Comparison of ENCODE assay signal across 19 cellular contexts in the genomic region with DNA sequence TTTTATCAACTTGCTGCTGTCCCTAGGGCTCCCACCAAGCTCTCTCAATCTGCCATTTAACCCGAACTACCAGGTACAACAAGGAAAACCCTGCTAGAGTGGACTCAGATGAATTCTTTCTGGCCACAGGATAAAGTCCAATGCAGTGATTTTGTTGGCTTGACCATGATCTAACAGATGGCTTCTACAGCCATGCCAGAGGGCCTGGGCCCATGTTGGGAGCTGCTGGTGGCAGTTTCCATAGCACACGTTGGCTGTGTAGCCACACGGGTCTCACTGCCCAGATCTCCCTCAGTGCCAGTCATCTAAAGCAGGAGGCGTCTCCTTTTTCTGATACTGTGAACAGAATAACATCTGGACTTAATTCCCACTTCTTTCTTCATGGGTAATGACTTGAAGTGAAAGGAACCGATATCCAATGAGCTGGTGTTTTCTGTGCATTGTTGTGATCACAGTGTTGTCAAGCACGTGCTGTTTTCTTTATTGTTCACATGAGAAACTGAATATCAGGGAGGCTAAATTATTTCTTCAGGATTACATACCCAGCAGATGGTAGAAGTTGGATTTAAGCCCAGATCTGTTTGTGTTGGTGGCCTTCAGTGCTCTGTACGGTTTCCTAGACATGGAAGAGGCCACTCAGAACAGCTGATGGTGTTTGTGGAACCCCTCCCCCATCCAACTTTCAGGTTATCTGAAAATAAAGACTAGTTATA.
DNase-seq lines count a peak whose midpoint lies in the region; ATAC-seq, FAIRE-seq and TF ChIP-seq lines count a peak whose summit lies in the region.
"Had no signal": no experiment of that assay in that cellular context is flagged by ENCODE, and none has a peak within 500 bp of the region (broad histone marks: within the 10 kb centered on the region; RNA-seq: fewer than 3 reads in every experiment).

No MANE protein-coding gene starts in this region.

- H3K9me1 ChIP-seq in endothelial cell of umbilical vein (replicated peaks; ENCODE audit: control insufficient read depth, extremely low read depth, insufficient read depth, low read length) = no peaks in the 10 kb centered on the region

- no peak overlapping the region for H2AFZ ChIP-seq in endothelial cell of umbilical vein (ENCODE audit: low read depth, low read length)
- H2AFZ ChIP-seq in GM23338 = no peak overlapping the region

- no peak overlapping the region for H3K4me3 Mint-ChIP-seq in GM23338
- H3K4me3 Mint-ChIP-seq: activated CD8-positive, alpha-beta T cell treated with anti-CD3 and anti-CD28 coated beads, Interleukin-2, amount 10 ng/mL, durations not matched to agents 7 days and 5 days; B cell had no signal

- H3K79me2 ChIP-seq in endothelial cell of umbilical vein (ENCODE audit: control insufficient read depth, insufficient read depth, low read length) = peaks cover 23% of the 10 kb centered on the region
- no peaks in the 10 kb centered on the region for H3K79me2 ChIP-seq in GM23338 (replicated peaks; ENCODE audit: insufficient read depth)

- peak; percentile 71 for DNase-seq in AG10803 (ENCODE audit: low read depth)
- no peak for DNase-seq in GM12891 (ENCODE audit: insufficient read length, low spot score)
- peak; percentile 22 for DNase-seq in NCI-H510A treated with DMSO at 0.1 percent for 48 hours (lab: John Stamatoyannopoulos, UW)
- DNase-seq in endothelial cell of umbilical vein (ENCODE audit: low read depth, low spot score) = peak; percentile 38
- DNase-seq in activated CD4-positive, alpha-beta T cell treated with anti-CD3 and anti-CD28 coated beads, Interleukin-2, amount 50 U/mL, for 48 hours = no peak
- DNase-seq in GM23338 (ENCODE audit: low spot score) = no peak
- DNase-seq: activated CD8-positive, alpha-beta T cell treated with anti-CD3 and anti-CD28 coated beads, Interleukin-2, amount 10 ng/mL, durations not matched to agents 7 days and 5 days; activated naive CD4-positive, alpha-beta T cell; Kasumi-1; left cardiac atrium; NCI-H2227 treated with DMSO at 0.1 percent for 48 hours had no signal

- no peaks in the 10 kb centered on the region for H3K4me1 ChIP-seq in endothelial cell of umbilical vein (ENCODE audit: control insufficient read depth, extremely low read depth, insufficient read depth, low read length)
- H3K4me1 ChIP-seq in GM23338 (ENCODE audit: insufficient read depth) = no peaks in the 10 kb centered on the region
- H3K4me1 ChIP-seq: HAP-1, prostate gland, vagina had no signal

- H4K20me1 ChIP-seq in endothelial cell of umbilical vein (replicated peaks; ENCODE audit: control insufficient read depth, extremely low read depth, insufficient read depth, low read length) (no peaks in the 10 kb centered on the region), GM23338 (replicated peaks; ENCODE audit: insufficient read depth) (no peaks in the 10 kb centered on the region)

- no peaks in the 10 kb centered on the region for H3K9me2 ChIP-seq in GM23338 (ENCODE audit: insufficient read depth)

- H3K27ac Mint-ChIP-seq in GM23338 = no peak overlapping the region
- H3K27ac Mint-ChIP-seq: B cell had no signal

- no peak for ATAC-seq in GM18907 (IDR thresholded peaks at IDR 0.05; ENCODE audit: unreplicated experiment)
- ATAC-seq in GM18519 (IDR thresholded peaks at IDR 0.05; ENCODE audit: low FRiP score, unreplicated experiment) = no peak
- ATAC-seq in GM23338 = no peak
- ATAC-seq: activated CD8-positive, alpha-beta T cell treated with anti-CD3 and anti-CD28 coated beads, Interleukin-2, amount 10 ng/mL, durations not matched to agents 7 days and 5 days; left cardiac atrium had no signal

- no peaks in the 10 kb centered on the region for H3K9me3 Mint-ChIP-seq in GM23338

- no peaks in the 10 kb centered on the region for H3K27me3 Mint-ChIP-seq in GM23338 (ENCODE audit: insufficient read depth, low read depth, poor library complexity)
- H3K27me3 Mint-ChIP-seq: B cell had no signal

- POLR2A ChIA-PET in endothelial cell of umbilical vein (lab: Charles Lee) = no interaction called here

- intact Hi-C loops in endothelial cell of umbilical vein (cut with micrococcal nuclease) = no loop called here

- TF ChIP-seq CTCF in AG10803 (conservative IDR thresholded peaks at IDR 0.05; ENCODE audit: low read length) (no peak), endothelial cell of umbilical vein (IDR thresholded peaks at IDR 0.05; ENCODE audit: extremely low read depth in 1 of 2, insufficient read depth in 1 of 2, low read depth in 1 of 2, low read length in 2 of 2) (no peak), GM23338 (conservative IDR thresholded peaks at IDR 0.05; ENCODE audit: low read depth in 2 of 2) (no peak)

- TF ChIP-seq POLR2A in GM12891 (IDR thresholded peaks at IDR 0.05; ENCODE audit: low read depth, low read length) (no peak), endothelial cell of umbilical vein (IDR thresholded peaks at IDR 0.05; ENCODE audit: low read depth, low read length) (no peak)

- no peaks in the 10 kb centered on the region for H3K9me3 ChIP-seq in endothelial cell of umbilical vein (replicated peaks; ENCODE audit: control insufficient read depth, insufficient read depth, low read length)
- H3K9me3 ChIP-seq: HAP-1, prostate gland, vagina had no signal

- FAIRE-seq in GM12891 (lab: Jason Lieb, UNC) (peak; percentile 20), endothelial cell of umbilical vein (lab: Jason Lieb, UNC) (no peak)
- FAIRE-seq: TTC549 had no signal

- peaks cover 13% of the 10 kb centered on the region for H3K36me3 Mint-ChIP-seq in GM23338 (ENCODE audit: low read depth)

- dilution Hi-C loops in endothelial cell of umbilical vein (cut with MboI; ENCODE audit: extremely low pct_ligation_motif_present, low sequenced_read_pairs) = no loop called here

- H3K4me1 Mint-ChIP-seq in GM23338 = no peaks in the 10 kb centered on the region; the same call in 2 of the 3 replicates

- CTCF ChIA-PET in endothelial cell of umbilical vein (lab: Charles Lee) = no interaction called here

- no TSS peak for BruUV-seq in endothelial cell of umbilical vein (replicated peaks; lab: Mats Ljungman, UMichigan)

- H3K4me2 ChIP-seq in endothelial cell of umbilical vein (ENCODE audit: insufficient read depth, low read length) = no peak overlapping the region
- H3K4me2 ChIP-seq in GM23338 = no peak overlapping the region

- H3K27me3 ChIP-seq in endothelial cell of umbilical vein (ENCODE audit: control insufficient read depth in 2 of 2, insufficient read depth in 2 of 2, low read length in 2 of 2) (no peaks in the 10 kb centered on the region), GM23338 (ENCODE audit: insufficient read depth) (no peaks in the 10 kb centered on the region)
- H3K27me3 ChIP-seq: vagina had no signal

- peaks cover 6 to 13% of the 10 kb centered on the region in 2 experiments for H3K36me3 ChIP-seq in endothelial cell of umbilical vein (ENCODE audit: control insufficient read depth in 2 of 2, extremely low read depth in 1 of 2, insufficient read depth in 2 of 2, low read length in 2 of 2)
- H3K36me3 ChIP-seq in GM23338 (ENCODE audit: insufficient read depth) = no peaks in the 10 kb centered on the region
- H3K36me3 ChIP-seq: HAP-1, prostate gland, vagina had no signal

- no peak overlapping the region for H3K27ac ChIP-seq in endothelial cell of umbilical vein (ENCODE audit: insufficient read depth, low read depth, low read length)
- no peak overlapping the region for H3K27ac ChIP-seq in GM23338 (ENCODE audit: low read depth)
- H3K27ac ChIP-seq: HL-60, prostate gland, vagina had no signal

- no peak overlapping the region for H3K9ac ChIP-seq in endothelial cell of umbilical vein (replicated peaks; ENCODE audit: extremely low read depth, insufficient read depth, low read length)

- H3F3A ChIP-seq in GM23338 (replicated peaks; ENCODE audit: low read depth) = no peaks in the 10 kb centered on the region

- no peak overlapping the region for H3K4me3 ChIP-seq in AG10803 (ENCODE audit: low read length)
- H3K4me3 ChIP-seq in endothelial cell of umbilical vein (replicated peaks in 1 of 3; ENCODE audit: insufficient read depth in 1 of 3, low read depth in 1 of 3, low read length in 3 of 3) = no peak overlapping the region
- no peak overlapping the region for H3K4me3 ChIP-seq in GM23338
- H3K4me3 ChIP-seq: HAP-1, prostate gland, vagina had no signal

TF ChIP-seq in GM12891, 5 proteins besides CTCF, POLR2A, EP300 and RAD21:
- no peak for TF ChIP-seq POU2F2 (IDR thresholded peaks at IDR 0.05; ENCODE audit: low read depth, low read length)
- TF ChIP-seq POLR2AphosphoS5 (IDR thresholded peaks at IDR 0.05; ENCODE audit: low read depth, low read length) = no peak
- no peak for TF ChIP-seq PAX5 (IDR thresholded peaks at IDR 0.05; ENCODE audit: insufficient read depth, low read length, severe bottlenecking)
- no peak for TF ChIP-seq TAF1 (IDR thresholded peaks at IDR 0.05; ENCODE audit: low read depth, low read length)
- no peak for TF ChIP-seq SPI1 (IDR thresholded peaks at IDR 0.05; ENCODE audit: low read depth, low read length)

TF ChIP-seq in endothelial cell of umbilical vein, 7 proteins besides CTCF, POLR2A, EP300 and RAD21 (continues in another document):
- TF ChIP-seq GATA2 (IDR thresholded peaks at IDR 0.05; ENCODE audit: insufficient read depth, insufficient read length, low read depth, low read length) (no peak), FOS (IDR thresholded peaks at IDR 0.05; ENCODE audit: borderline replicate concordance, insufficient read depth, low read length) (no peak), EZH2 (IDR thresholded peaks at IDR 0.05; ENCODE audit: borderline replicate concordance, low read depth, low read length, severe bottlenecking) (no peak), POLR2AphosphoS5 (IDR thresholded peaks at IDR 0.05; ENCODE audit: insufficient read depth, low read depth, low read length) (no peak), JUN (IDR thresholded peaks at IDR 0.05; ENCODE audit: borderline replicate concordance, insufficient read depth, insufficient read length, low read depth) (no peak)
- TF ChIP-seq, protein P1, sequence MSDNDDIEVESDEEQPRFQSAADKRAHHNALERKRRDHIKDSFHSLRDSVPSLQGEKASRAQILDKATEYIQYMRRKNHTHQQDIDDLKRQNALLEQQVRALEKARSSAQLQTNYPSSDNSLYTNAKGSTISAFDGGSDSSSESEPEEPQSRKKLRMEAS (IDR thresholded peaks at IDR 0.05; ENCODE audit: insufficient read depth, insufficient read length) = no peak

TF ChIP-seq in GM23338, 12 proteins besides CTCF, POLR2A, EP300 and RAD21 (continues in another document):
- no peak for TF ChIP-seq ZNF331 (CRISPR knock-in tag; IDR thresholded peaks at IDR 0.05; ENCODE audit: low read depth)
- no peak for TF ChIP-seq STAT1 (IDR thresholded peaks at IDR 0.05; ENCODE audit: unreplicated experiment)

Comparison
In these comparisons a context has a peak if more than half of its experiments do, and no peak if none do; other contexts are left out.
1. DNase-seq: peak in AG10803 (single experiment), NCI-H510A treated with DMSO at 0.1 percent for 48 hours (single experiment) and endothelial cell of umbilical vein (single experiment); none in GM12891 (single experiment), activated CD4-positive, alpha-beta T cell treated with anti-CD3 and anti-CD28 coated beads, Interleukin-2, amount 50 U/mL, for 48 hours (0 of 2) and GM23338 (single experiment).